In the genomic region with DNA sequence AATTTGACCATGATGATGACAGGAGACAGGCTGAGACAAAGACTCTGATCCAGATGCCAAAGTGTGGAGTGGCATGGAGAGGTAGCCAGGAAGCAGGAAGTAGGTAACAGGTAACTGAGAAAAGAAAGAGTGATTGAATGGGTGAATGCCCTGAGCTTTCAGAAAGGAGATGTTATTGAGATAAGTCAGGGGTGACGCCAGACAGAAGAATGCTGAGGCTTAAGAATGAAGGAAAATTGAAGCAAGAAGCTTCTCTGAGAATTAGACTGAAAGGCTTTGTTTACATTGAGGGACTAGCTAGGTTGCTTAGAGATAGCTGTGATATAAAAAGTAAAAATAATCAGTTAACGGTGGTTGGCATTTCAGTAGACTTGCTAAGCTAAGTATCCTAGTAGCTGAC, we compare ENCODE assay signal across 1 cellular context.
TF ChIP-seq lines count a peak whose summit lies in the region.

No MANE protein-coding gene starts in this region.

TF ChIP-seq in IMR-90, 13 proteins besides CTCF, POLR2A, EP300 and RAD21 (continued from another document):
- TF ChIP-seq, protein P1, sequence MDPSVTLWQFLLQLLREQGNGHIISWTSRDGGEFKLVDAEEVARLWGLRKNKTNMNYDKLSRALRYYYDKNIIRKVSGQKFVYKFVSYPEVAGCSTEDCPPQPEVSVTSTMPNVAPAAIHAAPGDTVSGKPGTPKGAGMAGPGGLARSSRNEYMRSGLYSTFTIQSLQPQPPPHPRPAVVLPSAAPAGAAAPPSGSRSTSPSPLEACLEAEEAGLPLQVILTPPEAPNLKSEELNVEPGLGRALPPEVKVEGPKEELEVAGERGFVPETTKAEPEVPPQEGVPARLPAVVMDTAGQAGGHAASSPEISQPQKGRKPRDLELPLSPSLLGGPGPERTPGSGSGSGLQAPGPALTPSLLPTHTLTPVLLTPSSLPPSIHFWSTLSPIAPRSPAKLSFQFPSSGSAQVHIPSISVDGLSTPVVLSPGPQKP (IDR thresholded peaks at IDR 0.05; ENCODE audit: borderline replicate concordance, low read depth, low read length): no peak
- TF ChIP-seq, protein P2, sequence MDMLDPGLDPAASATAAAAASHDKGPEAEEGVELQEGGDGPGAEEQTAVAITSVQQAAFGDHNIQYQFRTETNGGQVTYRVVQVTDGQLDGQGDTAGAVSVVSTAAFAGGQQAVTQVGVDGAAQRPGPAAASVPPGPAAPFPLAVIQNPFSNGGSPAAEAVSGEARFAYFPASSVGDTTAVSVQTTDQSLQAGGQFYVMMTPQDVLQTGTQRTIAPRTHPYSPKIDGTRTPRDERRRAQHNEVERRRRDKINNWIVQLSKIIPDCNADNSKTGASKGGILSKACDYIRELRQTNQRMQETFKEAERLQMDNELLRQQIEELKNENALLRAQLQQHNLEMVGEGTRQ (IDR thresholded peaks at IDR 0.05; ENCODE audit: low read depth, low read length): no peak
- no peak for TF ChIP-seq MAZ (IDR thresholded peaks at IDR 0.05; ENCODE audit: borderline replicate concordance, low read depth, low read length)
- no peak for TF ChIP-seq SMC3 (IDR thresholded peaks at IDR 0.05; ENCODE audit: low read depth, low read length)
- TF ChIP-seq MAFK (IDR thresholded peaks at IDR 0.05; ENCODE audit: low read depth, low read length): no peak
- TF ChIP-seq RFX5 (IDR thresholded peaks at IDR 0.05; ENCODE audit: low read depth, low read length): no peak
- TF ChIP-seq CHD1 (IDR thresholded peaks at IDR 0.05; ENCODE audit: low read depth, low read length): no peak
- no peak for TF ChIP-seq CEBPB (IDR thresholded peaks at IDR 0.05; ENCODE audit: low read depth, low read length)
- no peak for TF ChIP-seq BHLHE40 (IDR thresholded peaks at IDR 0.05; ENCODE audit: low read depth, low read length)
